ENCODE assay signal across 31 cellular contexts in the genomic region with DNA sequence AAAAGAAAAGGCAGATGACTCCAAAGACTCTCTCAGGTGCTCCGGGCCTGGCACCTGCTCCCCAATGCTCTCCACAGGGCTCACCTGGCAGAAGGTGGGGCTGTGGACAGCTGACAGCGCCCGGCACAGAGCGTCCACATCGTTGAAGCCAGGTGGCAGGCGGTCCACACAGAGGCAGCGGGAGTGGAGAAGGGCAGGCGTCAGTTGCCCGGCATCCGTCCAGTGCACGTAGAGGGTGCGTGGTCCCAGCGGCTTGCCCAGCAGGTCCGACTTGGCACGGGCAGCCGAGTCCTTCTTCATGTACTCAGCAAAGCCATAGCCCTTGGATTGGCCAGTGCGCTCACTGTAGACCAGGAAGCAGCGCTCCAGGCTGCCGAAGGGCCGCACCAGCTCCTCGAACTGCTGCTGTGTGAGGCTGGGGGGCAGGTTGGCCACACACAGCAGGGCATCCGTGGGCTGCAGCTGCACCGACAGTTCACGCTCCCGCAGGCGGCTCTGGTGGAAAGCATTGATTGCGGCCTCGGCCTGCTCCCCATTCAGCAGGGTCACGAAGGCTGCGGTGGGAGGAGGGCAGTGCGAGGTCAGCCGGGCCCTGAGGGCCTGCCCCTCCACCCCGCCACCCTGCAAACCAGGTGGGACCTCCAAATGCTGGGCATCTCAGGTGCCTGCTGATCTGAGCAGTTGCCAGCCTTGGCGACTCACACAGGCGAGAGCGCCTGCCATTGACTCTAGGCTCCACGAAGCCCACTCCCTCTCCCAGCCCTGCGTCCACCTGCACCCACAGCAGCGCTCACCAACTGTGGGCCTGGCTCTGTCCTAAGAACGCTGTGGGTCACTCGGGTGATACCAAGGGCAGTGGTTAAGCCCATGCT. TPM values are rescaled to one million over a fixed set of nuclear protein-coding genes. Genes with fewer than 3 reads are reported as not detected.
"Had no signal": no experiment of that assay in that cellular context is flagged by ENCODE, and none has a peak within 500 bp of the region (broad histone marks: within the 10 kb centered on the region; RNA-seq: fewer than 3 reads in every experiment).

No MANE protein-coding gene starts in this region.

- H3K4me3 Mint-ChIP-seq: mesothelial cell of epicardium; nephron progenitor cell; stimulated activated naive CD8-positive, alpha-beta T cell treated with anti-CD3 and anti-CD28 coated beads, Interleukin-15, amount 100 ng/mL, for 72 hours had no signal

- FAIRE-seq: endothelial cell of umbilical vein, small intestine had no signal

- H3K36me3 ChIP-seq: uterus had no signal

- H3K4me3 ChIP-seq: coronary artery, esophagus muscularis mucosa, gastroesophageal sphincter, heart left ventricle, hepatocyte, left lung, mucosa of descending colon, right lobe of liver, suprapubic skin, transverse colon, upper lobe of right lung, uterus had no signal

- H3K27ac Mint-ChIP-seq: mesothelial cell of epicardium, progenitor cell of endocrine pancreas had no signal

- H3K4me1 ChIP-seq: foreskin keratinocyte had no signal

- H2AFZ ChIP-seq: hepatocyte, parathyroid adenoma had no signal

- DNase-seq: dermis blood vessel endothelial cell; effector memory CD4-positive, alpha-beta T cell; foreskin keratinocyte; heart left ventricle; left cardiac atrium; left lung; mesenchymal stem cell; mucosa of descending colon; naive B cell; nephron progenitor cell; small intestine; stimulated activated CD4-positive, alpha-beta T cell treated with anti-CD3 and anti-CD28 coated beads, Interleukin-15, amount 100 ng/mL, for 24 hours; stimulated activated CD4-positive, alpha-beta T cell treated with anti-CD3 and anti-CD28 coated beads, Interleukin-2, amount 100 ng/mL, for 48 hours; stimulated activated CD8-positive, alpha-beta memory T cell treated with anti-CD3 and anti-CD28 coated beads, Interleukin-4, amount 100 ng/mL, for 48 hours; stimulated activated naive CD4-positive, alpha-beta T cell; stimulated activated naive CD8-positive, alpha-beta T cell treated with anti-CD3 and anti-CD28 coated beads, Interleukin-15, amount 100 ng/mL, for 72 hours; transverse colon; upper lobe of right lung; uterus had no signal

- ATAC-seq: foreskin keratinocyte; gastroesophageal sphincter; heart left ventricle; left lung; mucosa of descending colon; stimulated activated naive CD8-positive, alpha-beta T cell treated with anti-CD3 and anti-CD28 coated beads, Interleukin-15, amount 100 ng/mL, for 72 hours; upper lobe of right lung had no signal

- H3K27me3 ChIP-seq: esophagus muscularis mucosa, foreskin keratinocyte, gastroesophageal sphincter, heart left ventricle, hepatocyte, left lung, neutrophil, right lobe of liver, suprapubic skin, transverse colon, upper lobe of right lung, uterus had no signal

- H3K27ac ChIP-seq: coronary artery, esophagus muscularis mucosa, foreskin keratinocyte, gastroesophageal sphincter, heart left ventricle, hepatocyte, left lung, neutrophil, parathyroid adenoma, right lobe of liver, suprapubic skin, transverse colon, upper lobe of right lung, uterus had no signal

- H3K4me2 ChIP-seq: hepatocyte had no signal

- H3K36me3 Mint-ChIP-seq: naive B cell had no signal

- H3K9me3 Mint-ChIP-seq: mesothelial cell of epicardium; naive B cell; nephron progenitor cell; stimulated activated naive CD8-positive, alpha-beta T cell treated with anti-CD3 and anti-CD28 coated beads, Interleukin-15, amount 100 ng/mL, for 72 hours had no signal

- H3K27me3 Mint-ChIP-seq: naive B cell; progenitor cell of endocrine pancreas; stimulated activated naive CD8-positive, alpha-beta T cell treated with anti-CD3 and anti-CD28 coated beads, Interleukin-15, amount 100 ng/mL, for 72 hours had no signal

- H3K9ac ChIP-seq: parathyroid adenoma had no signal

- H3K9me3 ChIP-seq: esophagus muscularis mucosa, gastroesophageal sphincter, heart left ventricle, left lung, mucosa of descending colon, neutrophil, right lobe of liver, suprapubic skin, transverse colon, upper lobe of right lung, uterus had no signal

RNA-seq across cellular contexts. Expression of a gene that starts 39.0 kb away (rescaled TPM):
- total RNA-seq: epithelial cell of proximal tubule, progenitor cell of endocrine pancreas had no signal
